ENCODE assay signal across 18 cellular contexts in genomic region chr2:191977754-191978153, GRCh38.
DNase-seq lines count a peak whose midpoint lies in the region; ATAC-seq, FAIRE-seq and TF ChIP-seq lines count a peak whose summit lies in the region.
"Had no signal": no experiment of that assay in that cellular context is flagged by ENCODE, and none has a peak within 500 bp of the region (broad histone marks: within the 10 kb centered on the region; RNA-seq: fewer than 3 reads in every experiment).

No MANE protein-coding gene starts in this region.

- H3K4me2 ChIP-seq in IMR-90 (ENCODE audit: low read depth, low read length) (no peak overlapping the region), endothelial cell of umbilical vein (ENCODE audit: insufficient read depth, low read length) (peak overlapping the region; percentile 29)
- H3K4me2 ChIP-seq: KMS-11 had no signal

- CTCF ChIA-PET in BJ (lab: Yijun Ruan, JAX) (no interaction called here), IMR-90 (lab: Yijun Ruan, JAX) (no interaction called here), endothelial cell of umbilical vein (lab: Charles Lee) (interaction anchor here (1.4 to 2.2 kb wide), 4 partner anchors 10 to 185 kb away, joined by 3 to 7 read pairs (median 6); no protein-coding TSS in a partner anchor)

- POLR2A ChIA-PET in BJ (lab: Charles Lee): no interaction called here
- POLR2A ChIA-PET in IMR-90 (lab: Charles Lee; ENCODE audit: unreplicated experiment): no interaction called here
- POLR2A ChIA-PET in endothelial cell of umbilical vein (lab: Charles Lee): interaction anchor here (0.8 kb wide), 1 partner anchor 131 kb away, joined by 3 read pairs; the partner anchor contains the start of gene CAVIN2

- no peak overlapping the region for H3K18ac ChIP-seq in IMR-90 (ENCODE audit: low read depth, low read length)

- H3K23ac ChIP-seq in IMR-90 (ENCODE audit: low read depth, low read length): no peak overlapping the region

- no peak overlapping the region for H3K27ac ChIP-seq in IMR-90 (ENCODE audit: insufficient read depth, low read length)
- H3K27ac ChIP-seq in endothelial cell of umbilical vein (ENCODE audit: insufficient read depth, low read depth, low read length): peak overlapping the region; percentile 86
- H3K27ac ChIP-seq: C4-2B, KMS-11 had no signal

- intact Hi-C loops in IMR-90 (cut with micrococcal nuclease) (no loop called here), endothelial cell of umbilical vein (cut with micrococcal nuclease) (loop anchor here (2.0 to 10.0 kb wide), 3 partner anchors 185 to 293 kb away; no protein-coding TSS in a partner anchor)

- TF ChIP-seq RAD21 in IMR-90 (IDR thresholded peaks at IDR 0.05; ENCODE audit: low read length): no peak

- H3K36me3 ChIP-seq in BJ (ENCODE audit: control insufficient read depth, insufficient read depth, low read length) (no peaks in the 10 kb centered on the region), IMR-90 (ENCODE audit: control insufficient read depth, insufficient read depth, low read length) (no peaks in the 10 kb centered on the region), endothelial cell of umbilical vein (ENCODE audit: control insufficient read depth in 2 of 2, extremely low read depth in 1 of 2, insufficient read depth in 2 of 2, low read length in 2 of 2) (no peaks in the 10 kb centered on the region)

- H3K4me1 ChIP-seq in IMR-90 (ENCODE audit: control insufficient read depth, insufficient read depth, low read length) (0 out of 2 replicates have a peak, but pooled peaks cover 2% of the 10 kb centered on the region), endothelial cell of umbilical vein (ENCODE audit: control insufficient read depth, extremely low read depth, insufficient read depth, low read length) (peaks cover 41% of the 10 kb centered on the region)

- no peak overlapping the region for H2BK5ac ChIP-seq in IMR-90 (ENCODE audit: low read depth, low read length, poor library complexity, severe bottlenecking)

- H3K9ac ChIP-seq in IMR-90 (ENCODE audit: low read depth, low read length) (no peak overlapping the region), endothelial cell of umbilical vein (replicated peaks; ENCODE audit: extremely low read depth, insufficient read depth, low read length) (no peak overlapping the region)
- H3K9ac ChIP-seq: KMS-11 had no signal

- H3K9me3 Mint-ChIP-seq in mesothelial cell of epicardium: peaks cover 8% of the 10 kb centered on the region

- no CpG with 5 or more reads among the region's 1 CpG for WGBS in IMR-90 (ENCODE audit: extremely low coverage in 2 of 2, insufficient read length in 1 of 2), 2 experiments

- H3K27me3 ChIP-seq in BJ (ENCODE audit: control insufficient read depth, insufficient read depth, low read length): no peaks in the 10 kb centered on the region
- H3K27me3 ChIP-seq in IMR-90 (ENCODE audit: control insufficient read depth, insufficient read depth, low read length): no peaks in the 10 kb centered on the region
- H3K27me3 ChIP-seq in endothelial cell of umbilical vein (ENCODE audit: control insufficient read depth in 2 of 2, insufficient read depth in 2 of 2, low read length in 2 of 2): no peaks in the 10 kb centered on the region

- H2BK20ac ChIP-seq in IMR-90 (ENCODE audit: low read depth, low read length): no peak overlapping the region

- peak overlapping the region; percentile 39; the same call in 1 of the 2 replicates for H2AK5ac ChIP-seq in IMR-90 (ENCODE audit: low read depth, low read length)

- FAIRE-seq in endothelial cell of umbilical vein (lab: Jason Lieb, UNC): no peak
- FAIRE-seq: D721Med, H1 had no signal

- no peak overlapping the region for H2BK120ac ChIP-seq in IMR-90 (ENCODE audit: low read depth, low read length)

- TF ChIP-seq POLR2A in IMR-90 (IDR thresholded peaks at IDR 0.05; ENCODE audit: low read depth, low read length) (no peak), endothelial cell of umbilical vein (IDR thresholded peaks at IDR 0.05; ENCODE audit: low read depth, low read length) (peak; percentile 23)

- dilution Hi-C loops in IMR-90 (cut with HindIII; ENCODE audit: low sequenced_read_pairs, unreplicated experiment): no loop called here
- dilution Hi-C loops in endothelial cell of umbilical vein (cut with MboI; ENCODE audit: extremely low pct_ligation_motif_present, low sequenced_read_pairs): no loop called here

- no peaks in the 10 kb centered on the region for H4K20me1 ChIP-seq in IMR-90 (ENCODE audit: insufficient read depth, low read length)
- H4K20me1 ChIP-seq in endothelial cell of umbilical vein (replicated peaks; ENCODE audit: control insufficient read depth, extremely low read depth, insufficient read depth, low read length): no peaks in the 10 kb centered on the region

- no peaks in the 10 kb centered on the region for H3K79me1 ChIP-seq in IMR-90 (ENCODE audit: low read depth in 1 of 2, low read length in 2 of 2)

- peaks cover 6% of the 10 kb centered on the region for H3K36me3 Mint-ChIP-seq in mesothelial cell of epicardium

- peak overlapping the region; percentile 80 for H3K27ac Mint-ChIP-seq in mesothelial cell of epicardium

- H3K9me3 ChIP-seq in IMR-90 (ENCODE audit: control insufficient read depth, insufficient read depth, low read length) (no peaks in the 10 kb centered on the region), endothelial cell of umbilical vein (replicated peaks; ENCODE audit: control insufficient read depth, insufficient read depth, low read length) (no peaks in the 10 kb centered on the region)

- no peak overlapping the region for H2AK9ac ChIP-seq in IMR-90 (replicated peaks; ENCODE audit: low read depth, low read length, poor library complexity)

- H2BK15ac ChIP-seq in IMR-90 (ENCODE audit: low read depth, low read length): no peak overlapping the region

- H3K4ac ChIP-seq in IMR-90 (ENCODE audit: low read depth, low read length): no peak overlapping the region

- H3K4me3 Mint-ChIP-seq in mesothelial cell of epicardium: no peak overlapping the region

- H4K8ac ChIP-seq in IMR-90 (ENCODE audit: low read depth in 2 of 2, low read length in 2 of 2): no peak overlapping the region

- H2AFZ ChIP-seq in IMR-90 (replicated peaks; ENCODE audit: low read length, poor library complexity): no peak overlapping the region
- H2AFZ ChIP-seq in endothelial cell of umbilical vein (ENCODE audit: low read depth, low read length): peak overlapping the region; percentile 57

- no peak overlapping the region for H3K56ac ChIP-seq in IMR-90 (ENCODE audit: extremely low read depth, insufficient read depth, low read length)

- H4K91ac ChIP-seq in IMR-90 (ENCODE audit: insufficient read depth, low read depth, low read length): no peak overlapping the region

- in situ Hi-C loops in IMR-90 (cut with MboI; ENCODE audit: low sequenced_read_pairs): no loop called here

- BruUV-seq in IMR-90 (replicated peaks; lab: Mats Ljungman, UMichigan) (no TSS peak), endothelial cell of umbilical vein (replicated peaks; lab: Mats Ljungman, UMichigan) (no TSS peak)

- H3K4me1 Mint-ChIP-seq in mesothelial cell of epicardium: peaks cover 33% of the 10 kb centered on the region

- TF ChIP-seq CTCF in BJ (IDR thresholded peaks at IDR 0.05; ENCODE audit: insufficient read depth, low read depth, low read length) (no peak), IMR-90 (conservative IDR thresholded peaks at IDR 0.05; ENCODE audit: low read depth, low read length) (no peak), endothelial cell of umbilical vein (IDR thresholded peaks at IDR 0.05; ENCODE audit: extremely low read depth in 1 of 2, insufficient read depth in 1 of 2, low read depth in 1 of 2, low read length in 2 of 2) (no peak), mesothelial cell of epicardium (IDR thresholded peaks at IDR 0.05; ENCODE audit: unreplicated experiment) (no peak)

- H3K79me2 ChIP-seq in endothelial cell of umbilical vein (ENCODE audit: control insufficient read depth, insufficient read depth, low read length): no peaks in the 10 kb centered on the region

- H4K5ac ChIP-seq in IMR-90 (ENCODE audit: low read depth, low read length): no peak overlapping the region

- H3K4me3 ChIP-seq in BJ (ENCODE audit: low read depth, low read length): no peak overlapping the region
- H3K4me3 ChIP-seq in IMR-90 (ENCODE audit: insufficient read depth, low read depth, low read length): no peak overlapping the region
- no peak overlapping the region for H3K4me3 ChIP-seq in endothelial cell of umbilical vein (replicated peaks in 1 of 3; ENCODE audit: insufficient read depth in 1 of 3, low read depth in 1 of 3, low read length in 3 of 3)

- H3K14ac ChIP-seq in IMR-90 (replicated peaks; ENCODE audit: low read depth, low read length): no peak overlapping the region; the same call in 1 of the 2 replicates

- ATAC-seq in IMR-90 (ENCODE audit: low read depth) (no peak), GM21723 (IDR thresholded peaks at IDR 0.05; ENCODE audit: unreplicated experiment) (no peak), GM18858 (IDR thresholded peaks at IDR 0.05; ENCODE audit: unreplicated experiment) (no peak), GM18511 (IDR thresholded peaks at IDR 0.05; ENCODE audit: unreplicated experiment) (no peak)

- H3K9me1 ChIP-seq in IMR-90 (ENCODE audit: insufficient read depth, low read length) (no peaks in the 10 kb centered on the region; the same call in 1 of the 2 replicates), endothelial cell of umbilical vein (replicated peaks; ENCODE audit: control insufficient read depth, extremely low read depth, insufficient read depth, low read length) (no peaks in the 10 kb centered on the region)

- no peaks in the 10 kb centered on the region for H3K27me3 Mint-ChIP-seq in mesothelial cell of epicardium (ENCODE audit: low read depth)

- DNase-seq in BJ (ENCODE audit: low read depth) (peak; percentile 9), IMR-90 (no peak), endothelial cell of umbilical vein (ENCODE audit: low read depth, low spot score) (peak; percentile 74), mesothelial cell of epicardium (ENCODE audit: low spot score in 2 of 2, unreplicated experiment in 2 of 2) (no peak)
- DNase-seq: MV-4-11, NCI-H187 treated with DMSO at 0.1 percent for 48 hours, NCI-H2227 treated with DMSO at 0.1 percent for 48 hours, NCI-H510A treated with DMSO at 0.1 percent for 48 hours, NCI-H82, OCI-M1, Right ventricle myocardium superior had no signal

TF ChIP-seq in IMR-90, 13 proteins besides CTCF, POLR2A, EP300 and RAD21:
- TF ChIP-seq MAFK (IDR thresholded peaks at IDR 0.05; ENCODE audit: low read depth, low read length) (peak; percentile 53), NFE2L2 (IDR thresholded peaks at IDR 0.05; ENCODE audit: low read depth, low read length) (no peak)
TF ChIP-seq in IMR-90: peak in this region for 1.

TF ChIP-seq in endothelial cell of umbilical vein, 7 proteins besides CTCF, POLR2A, EP300 and RAD21 (continues in another document):
- no peak for TF ChIP-seq MAX (IDR thresholded peaks at IDR 0.05; ENCODE audit: insufficient read depth, insufficient read length)
- no peak for TF ChIP-seq GATA2 (IDR thresholded peaks at IDR 0.05; ENCODE audit: insufficient read depth, insufficient read length, low read depth, low read length)
- no peak for TF ChIP-seq JUN (IDR thresholded peaks at IDR 0.05; ENCODE audit: borderline replicate concordance, insufficient read depth, insufficient read length, low read depth)
- no peak for TF ChIP-seq FOS (IDR thresholded peaks at IDR 0.05; ENCODE audit: borderline replicate concordance, insufficient read depth, low read length)

Comparison
In these comparisons a context has a peak if more than half of its experiments do, and no peak if none do; other contexts are left out.
1. DNase-seq: peak in BJ (single experiment) and endothelial cell of umbilical vein (single experiment); none in IMR-90 (single experiment) and mesothelial cell of epicardium (0 of 2).